8 cellular contexts compared by ENCODE assay signal in the genomic region with DNA sequence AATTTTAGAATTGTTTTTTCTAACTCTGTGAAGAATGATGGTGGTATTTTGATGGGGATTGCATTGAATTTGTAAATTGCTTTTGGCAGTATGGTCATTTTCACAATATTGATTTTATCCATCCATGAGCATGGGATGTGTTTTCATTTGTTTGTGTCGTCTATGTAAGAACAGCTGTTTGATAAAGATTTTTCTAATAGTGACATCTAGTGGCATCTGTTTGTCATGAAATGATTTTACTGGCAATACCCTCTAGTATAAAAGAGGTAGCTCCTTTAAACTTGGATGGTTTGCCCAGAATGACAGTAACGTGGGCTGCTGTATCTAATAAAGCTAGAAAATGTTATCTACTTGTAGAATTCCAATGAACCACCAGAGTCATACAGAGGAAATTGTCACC. TPM values are rescaled to one million over a fixed set of nuclear protein-coding genes. Genes with fewer than 3 reads are reported as not detected.
DNase-seq lines count a peak whose midpoint lies in the region; ATAC-seq, FAIRE-seq and TF ChIP-seq lines count a peak whose summit lies in the region.
"Not testable (repeated sequence)": the region's sequence is repeated elsewhere in the genome, so short reads cannot be mapped to it uniquely, and the experiment has no call there.

No MANE protein-coding gene starts in this region.

- POLR2A ChIA-PET in naive thymus-derived CD4-positive, alpha-beta T cell (lab: Charles Lee), result interaction anchor here (0.8 to 1.0 kb wide), 2 partner anchors 28 to 208 kb away, joined by 3 to 4 read pairs; no protein-coding TSS in a partner anchor

- TF ChIP-seq CTCF in fibroblast of villous mesenchyme (IDR thresholded peaks at IDR 0.05; ENCODE audit: insufficient read depth, low read depth, low read length), result peak; percentile 8

- H3K27ac ChIP-seq in naive thymus-derived CD4-positive, alpha-beta T cell (ENCODE audit: low read depth, low read length), result not testable (repeated sequence)

- peak; percentile 25 for DNase-seq in AG08395 (ENCODE audit: low spot score)
- DNase-seq in GF-D8 (lab: John Stamatoyannopoulos, UW), result peak; percentile 12
- peak; percentile 32 for DNase-seq in HT1080 (ENCODE audit: low read depth)
- peak; percentile 16 for DNase-seq in NCI-H2107 treated with DMSO at 0.1 percent for 48 hours (lab: John Stamatoyannopoulos, UW; ENCODE audit: unreplicated experiment)
- DNase-seq in RCC 7860 (ENCODE audit: low spot score), result peak; percentile 14
- peak; percentile 6 for DNase-seq in amniotic epithelial cell (ENCODE audit: low read depth)
- DNase-seq in fibroblast of villous mesenchyme (ENCODE audit: low read depth), result peak; percentile 7
- DNase-seq in naive thymus-derived CD4-positive, alpha-beta T cell, result peak in 6 of 9 donors; percentile 2 to 43 (median 32)

- H3K9me3 ChIP-seq in naive thymus-derived CD4-positive, alpha-beta T cell (ENCODE audit: control insufficient read depth in 2 of 3, low read length in 3 of 3), result not testable (repeated sequence)

- H3K27me3 Mint-ChIP-seq in naive thymus-derived CD4-positive, alpha-beta T cell, result peaks cover 0 to 68% (median 5%) of the 10 kb centered on the region in 5 donors

- H3K27me3 ChIP-seq in naive thymus-derived CD4-positive, alpha-beta T cell (ENCODE audit: control insufficient read depth in 2 of 2, insufficient read depth in 2 of 2, low read length in 2 of 2), result not testable (repeated sequence)

- CTCF ChIA-PET in naive thymus-derived CD4-positive, alpha-beta T cell (lab: Charles Lee), result interaction anchor here (0.6 to 3.1 kb wide), 11 partner anchors 23 to 372 kb away, joined by 3 to 14 read pairs (median 4); a partner anchor contains a TSS

- not testable (repeated sequence) for H3K4me1 ChIP-seq in naive thymus-derived CD4-positive, alpha-beta T cell (ENCODE audit: control insufficient read depth in 2 of 2, insufficient read depth in 2 of 2, low read length in 2 of 2)

- H3K36me3 Mint-ChIP-seq in naive thymus-derived CD4-positive, alpha-beta T cell, result not testable (repeated sequence)

- intact Hi-C loops in naive thymus-derived CD4-positive, alpha-beta T cell (cut with micrococcal nuclease), result loop anchor here (1.0 to 5.0 kb wide), 8 partner anchors 29 to 468 kb away; a partner anchor contains a TSS

- not testable (repeated sequence) for H3K9me3 Mint-ChIP-seq in naive thymus-derived CD4-positive, alpha-beta T cell

- not testable (repeated sequence) for H3K4me3 ChIP-seq in fibroblast of villous mesenchyme (ENCODE audit: low read depth, low read length); naive thymus-derived CD4-positive, alpha-beta T cell (ENCODE audit: low read length)

- FAIRE-seq in RCC 7860 (lab: Jason Lieb, UNC), result peak; percentile 29

- H3K4me3 Mint-ChIP-seq in naive thymus-derived CD4-positive, alpha-beta T cell, result not testable (repeated sequence)

- H3K36me3 ChIP-seq in naive thymus-derived CD4-positive, alpha-beta T cell (ENCODE audit: control insufficient read depth in 2 of 3, insufficient read depth in 3 of 3, low read length in 3 of 3), result not testable (repeated sequence)

- not testable (repeated sequence) for H3K4me1 Mint-ChIP-seq in naive thymus-derived CD4-positive, alpha-beta T cell

- H3K27ac Mint-ChIP-seq in naive thymus-derived CD4-positive, alpha-beta T cell, result not testable (repeated sequence)

- ATAC-seq in naive thymus-derived CD4-positive, alpha-beta T cell, result peak; percentile 61

RNA-seq across cellular contexts. Expression of a gene that starts 28.6 kb away (rescaled TPM):
- total RNA-seq in HT1080 (2014; rRNA removed; shearing (Covaris generic)), result 15.0 and 20.6 TPM in 2 replicates
- polyA plus RNA-seq in HT1080 (2015; cell fraction: cytosol; rRNA removed), result 17.4 and 23.3 TPM in 2 replicates
- polyA plus RNA-seq in HT1080 (2015; cell fraction: nucleus; rRNA removed), result 19.0 and 19.1 TPM in 2 replicates
- total RNA-seq in fibroblast of villous mesenchyme, result 12.9 and 19.4 TPM in 2 replicates
- 10 to 100 TPM in 3 of 5 experiments, 1 to 10 TPM in 2; 7.9 to 25.8 (median 17.3) TPM for total RNA-seq in naive thymus-derived CD4-positive, alpha-beta T cell
- 10 to 100 TPM; 20.2 to 24.4 TPM for polyA plus RNA-seq in naive thymus-derived CD4-positive, alpha-beta T cell
